Comparison of ENCODE assay signal across 8 cellular contexts in genomic region chr7:24794754-24795406, GRCh38. TPM values are rescaled to one million over a fixed set of nuclear protein-coding genes. Genes with fewer than 3 reads are reported as not detected.
A peak's percentile ranks its signal among the peaks of the same experiment; 100 is the strongest.
DNase-seq lines count a peak whose midpoint lies in the region; ATAC-seq and TF ChIP-seq lines count a peak whose summit lies in the region.
"Not testable (repeated sequence)": the region's sequence is repeated elsewhere in the genome, so short reads cannot be mapped to it uniquely, and the experiment has no call there.

No MANE protein-coding gene starts in this region.

- H3K4me1 Mint-ChIP-seq in T-cell: peaks cover 18 to 21% (median 20%) of the 10 kb centered on the region in 3 donors
- peaks cover 17% of the 10 kb centered on the region for H3K4me1 Mint-ChIP-seq in activated CD4-positive, alpha-beta memory T cell treated with anti-CD3 and anti-CD28 coated beads for 36 hours (ENCODE audit: low read depth)
- H3K4me1 Mint-ChIP-seq in activated T-helper 2 cell treated with anti-CD3 and anti-CD28 coated beads, Interferon-gamma antibody, Interleukin-2, Interleukin-4, amounts not matched to agents 10 μg/mL and 5 μg/mL and 100 μg/mL, durations not matched to agents 14 hours and 24 hours and 36 hours (ENCODE audit: low read depth): not testable (repeated sequence)
- peaks cover 12% of the 10 kb centered on the region for H3K4me1 Mint-ChIP-seq in stimulated activated naive CD8-positive, alpha-beta T cell treated with anti-CD3 and anti-CD28 coated beads, Interleukin-15, Interleukin-2, amounts not matched to agents 100 ng/mL and 50 ng/mL, for 24 hours (ENCODE audit: low read depth)

- H3K27ac ChIP-seq in BLaER1; DOHH2 (ENCODE audit: low read depth, low read length): not testable (repeated sequence)
- peak overlapping the region; percentile 52 for H3K27ac ChIP-seq in hepatocyte

- ATAC-seq in T-cell (replicated peaks in 1 of 4): not testable (repeated sequence)

- peaks cover 27% of the 10 kb centered on the region for H3K9me3 ChIP-seq in BLaER1
- not testable (repeated sequence) for H3K9me3 ChIP-seq in DOHH2 (ENCODE audit: control insufficient read depth, insufficient read depth, low read length); MG63; hepatocyte (ENCODE audit: low read depth)

- not testable (repeated sequence) for H3K36me3 ChIP-seq in BLaER1; MG63; hepatocyte (replicated peaks; ENCODE audit: insufficient read depth, low read depth)
- peaks cover 33% of the 10 kb centered on the region for H3K36me3 ChIP-seq in DOHH2 (ENCODE audit: control insufficient read depth, low read length)

- H3K27me3 Mint-ChIP-seq in T-cell; activated CD4-positive, alpha-beta memory T cell treated with anti-CD3 and anti-CD28 coated beads for 36 hours; activated T-helper 2 cell treated with anti-CD3 and anti-CD28 coated beads, Interferon-gamma antibody, Interleukin-2, Interleukin-4, amounts not matched to agents 10 μg/mL and 5 μg/mL and 100 μg/mL, durations not matched to agents 14 hours and 24 hours and 36 hours (ENCODE audit: low read depth); stimulated activated naive CD8-positive, alpha-beta T cell treated with anti-CD3 and anti-CD28 coated beads, Interleukin-15, Interleukin-2, amounts not matched to agents 100 ng/mL and 50 ng/mL, for 24 hours: not testable (repeated sequence)

- not testable (repeated sequence) for H4K20me1 ChIP-seq in BLaER1; DOHH2 (ENCODE audit: control insufficient read depth, insufficient read depth, low read depth, low read length); hepatocyte (ENCODE audit: insufficient read depth, poor library complexity, severe bottlenecking)

- not testable (repeated sequence) for H3K9ac ChIP-seq in BLaER1

- POLR2A ChIA-PET in T-cell (lab: Charles Lee): not testable (repeated sequence)
- POLR2A ChIA-PET in activated CD4-positive, alpha-beta memory T cell treated with anti-CD3 and anti-CD28 coated beads for 36 hours (lab: Charles Lee): interaction anchor here (1.1 kb wide), 1 partner anchor 324 kb away, joined by 3 read pairs; no protein-coding TSS in a partner anchor

- H3K79me2 ChIP-seq in DOHH2 (ENCODE audit: control insufficient read depth, low read length); hepatocyte: not testable (repeated sequence)

- H3K4me3 Mint-ChIP-seq in T-cell; activated CD4-positive, alpha-beta memory T cell treated with anti-CD3 and anti-CD28 coated beads for 36 hours; activated T-helper 2 cell treated with anti-CD3 and anti-CD28 coated beads, Interferon-gamma antibody, Interleukin-2, Interleukin-4, amounts not matched to agents 10 μg/mL and 5 μg/mL and 100 μg/mL, durations not matched to agents 14 hours and 24 hours and 36 hours (ENCODE audit: low read depth); stimulated activated naive CD8-positive, alpha-beta T cell treated with anti-CD3 and anti-CD28 coated beads, Interleukin-15, Interleukin-2, amounts not matched to agents 100 ng/mL and 50 ng/mL, for 24 hours: not testable (repeated sequence)

- peak overlapping the region; percentile 17 to 49 for H3K27ac Mint-ChIP-seq in T-cell
- not testable (repeated sequence) for H3K27ac Mint-ChIP-seq in activated CD4-positive, alpha-beta memory T cell treated with anti-CD3 and anti-CD28 coated beads for 36 hours
- peak overlapping the region; percentile 1 for H3K27ac Mint-ChIP-seq in activated T-helper 2 cell treated with anti-CD3 and anti-CD28 coated beads, Interferon-gamma antibody, Interleukin-2, Interleukin-4, amounts not matched to agents 10 μg/mL and 5 μg/mL and 100 μg/mL, durations not matched to agents 14 hours and 24 hours and 36 hours
- peak overlapping the region; percentile 66 for H3K27ac Mint-ChIP-seq in stimulated activated naive CD8-positive, alpha-beta T cell treated with anti-CD3 and anti-CD28 coated beads, Interleukin-15, Interleukin-2, amounts not matched to agents 100 ng/mL and 50 ng/mL, for 24 hours

- H3K4me2 ChIP-seq in BLaER1 (peak overlapping the region; percentile 34; the same call in 1 of the 2 replicates), DOHH2 (ENCODE audit: low read length) (peak overlapping the region; percentile 18; the same call in 1 of the 2 replicates), hepatocyte (peak overlapping the region; percentile 43)

- not testable (repeated sequence) for H3K4me3 ChIP-seq in BLaER1; DOHH2 (ENCODE audit: low read length); hepatocyte
- peak overlapping the region; percentile 12; the same call in 1 of the 2 replicates for H3K4me3 ChIP-seq in MG63

- peaks cover 15% of the 10 kb centered on the region for H3F3A ChIP-seq in DOHH2 (ENCODE audit: control insufficient read depth, insufficient read depth)

- peak; percentile 45 for DNase-seq in MG63
- not testable (repeated sequence) for DNase-seq in T-cell; activated T-helper 2 cell treated with anti-CD3 and anti-CD28 coated beads, Interferon-gamma antibody, Interleukin-2, Interleukin-4, amounts not matched to agents 10 μg/mL and 5 μg/mL and 100 μg/mL, durations not matched to agents 14 hours and 24 hours and 36 hours (ENCODE audit: low spot score); hepatocyte (ENCODE audit: low spot score)
- DNase-seq in activated CD4-positive, alpha-beta memory T cell treated with anti-CD3 and anti-CD28 coated beads for 36 hours: peak; percentile 20

- not testable (repeated sequence) for H3K9me2 ChIP-seq in DOHH2 (replicated peaks; ENCODE audit: control insufficient read depth, low read length); hepatocyte (replicated peaks; ENCODE audit: insufficient read depth)

- TF ChIP-seq CTCF in DOHH2 (IDR thresholded peaks at IDR 0.05; ENCODE audit: low read depth, low read length, poor library complexity, severe bottlenecking); hepatocyte (IDR thresholded peaks at IDR 0.05; ENCODE audit: poor library complexity): not testable (repeated sequence)

- not testable (repeated sequence) for H3K9me3 Mint-ChIP-seq in T-cell; activated CD4-positive, alpha-beta memory T cell treated with anti-CD3 and anti-CD28 coated beads for 36 hours; activated T-helper 2 cell treated with anti-CD3 and anti-CD28 coated beads, Interferon-gamma antibody, Interleukin-2, Interleukin-4, amounts not matched to agents 10 μg/mL and 5 μg/mL and 100 μg/mL, durations not matched to agents 14 hours and 24 hours and 36 hours; stimulated activated naive CD8-positive, alpha-beta T cell treated with anti-CD3 and anti-CD28 coated beads, Interleukin-15, Interleukin-2, amounts not matched to agents 100 ng/mL and 50 ng/mL, for 24 hours

- not testable (repeated sequence) for H2AFZ ChIP-seq in hepatocyte

- peaks cover 44% of the 10 kb centered on the region for H3K36me3 Mint-ChIP-seq in T-cell
- peaks cover 35% of the 10 kb centered on the region for H3K36me3 Mint-ChIP-seq in activated CD4-positive, alpha-beta memory T cell treated with anti-CD3 and anti-CD28 coated beads for 36 hours
- H3K36me3 Mint-ChIP-seq in activated T-helper 2 cell treated with anti-CD3 and anti-CD28 coated beads, Interferon-gamma antibody, Interleukin-2, Interleukin-4, amounts not matched to agents 10 μg/mL and 5 μg/mL and 100 μg/mL, durations not matched to agents 14 hours and 24 hours and 36 hours (ENCODE audit: low read depth): peaks cover 58% of the 10 kb centered on the region
- H3K36me3 Mint-ChIP-seq in stimulated activated naive CD8-positive, alpha-beta T cell treated with anti-CD3 and anti-CD28 coated beads, Interleukin-15, Interleukin-2, amounts not matched to agents 100 ng/mL and 50 ng/mL, for 24 hours (ENCODE audit: low read depth): peaks cover 45% of the 10 kb centered on the region

- intact Hi-C loops in activated CD4-positive, alpha-beta memory T cell treated with anti-CD3 and anti-CD28 coated beads for 36 hours (cut with micrococcal nuclease); activated T-helper 2 cell treated with anti-CD3 and anti-CD28 coated beads, Interferon-gamma antibody, Interleukin-2, Interleukin-4, amounts not matched to agents 10 μg/mL and 5 μg/mL and 100 μg/mL, durations not matched to agents 14 hours and 24 hours and 36 hours (cut with micrococcal nuclease): not testable (repeated sequence)

- CTCF ChIA-PET in T-cell (lab: Charles Lee); activated CD4-positive, alpha-beta memory T cell treated with anti-CD3 and anti-CD28 coated beads for 36 hours (lab: Charles Lee): not testable (repeated sequence)

- H3K27me3 ChIP-seq in BLaER1; DOHH2 (ENCODE audit: control insufficient read depth, low read length); MG63; hepatocyte: not testable (repeated sequence)

- WGBS in hepatocyte (ENCODE audit: low lambda C conversion rate, missing lambda C conversion rate): 93% methylated on average over 22 of the region's 22 CpGs

- peaks cover 18% of the 10 kb centered on the region for H3K4me1 ChIP-seq in BLaER1
- H3K4me1 ChIP-seq in DOHH2 (ENCODE audit: control insufficient read depth, low read length): peaks cover 16% of the 10 kb centered on the region
- H3K4me1 ChIP-seq in hepatocyte (ENCODE audit: insufficient read depth): not testable (repeated sequence)

RNA-seq across cellular contexts. Expression of gene GSDME, which starts 37.6 kb away (rescaled TPM):
- total RNA-seq in MG63 (2014; rRNA removed; shearing (Covaris generic); ENCODE audit: low replicate concordance): 3.7 and 4.1 TPM in 2 replicates
- total RNA-seq in T-cell: 1 to 10 TPM in 1 of 5 donors, under 1 TPM in 3, not detected in 1; 0.38 to 1.1 (median 0.46) TPM
- 1 to 10 TPM; 4.7 TPM for total RNA-seq in activated CD4-positive, alpha-beta memory T cell treated with anti-CD3 and anti-CD28 coated beads for 36 hours
- 8.7 and 9.6 TPM in 2 replicates for total RNA-seq in activated T-helper 2 cell treated with anti-CD3 and anti-CD28 coated beads, Interferon-gamma antibody, Interleukin-2, Interleukin-4, amounts not matched to agents 10 μg/mL and 5 μg/mL and 100 μg/mL, durations not matched to agents 14 hours and 24 hours and 36 hours
- total RNA-seq in hepatocyte: 33.9 and 35.1 TPM in 2 replicates
- 48.1 and 48.6 TPM in 2 replicates for polyA plus RNA-seq in hepatocyte
